In genomic region chr2:207156451-207157161, GRCh38 we compare ENCODE assay signal across 1 cellular context.
TF ChIP-seq lines count a peak whose summit lies in the region.

No MANE protein-coding gene starts in this region.

TF ChIP-seq in GM12878, 131 proteins besides CTCF, POLR2A, EP300 and RAD21 (continued from another document and continues in another):
- peak; percentile 92 for TF ChIP-seq ATF2 (IDR thresholded peaks at IDR 0.05; ENCODE audit: low read length)
- no peak for TF ChIP-seq RCOR1 (conservative IDR thresholded peaks at IDR 0.05; ENCODE audit: low read depth, low read length)
- peak; percentile 54; the same call in 1 of the 2 replicates for TF ChIP-seq CREB1 (IDR thresholded peaks at IDR 0.05; ENCODE audit: low read depth)
- TF ChIP-seq ATF7 (IDR thresholded peaks at IDR 0.05; ENCODE audit: low read depth) = no peak
- no peak for TF ChIP-seq BCLAF1 (IDR thresholded peaks at IDR 0.05)
- no peak for TF ChIP-seq MEF2B (IDR thresholded peaks at IDR 0.05; ENCODE audit: partially characterized antibody, poor library complexity, severe bottlenecking)
- TF ChIP-seq SKIL (IDR thresholded peaks at IDR 0.05; ENCODE audit: low read depth, poor library complexity, severe bottlenecking) = peak; percentile 37
- 0 out of 2 replicates have a peak, but pooled peaks have one; percentile 52 for TF ChIP-seq JUND (IDR thresholded peaks at IDR 0.05; ENCODE audit: low read depth, low read length)
- no peak for TF ChIP-seq CHD2 (IDR thresholded peaks at IDR 0.05; ENCODE audit: borderline replicate concordance, low read depth, low read length)
- no peak for TF ChIP-seq NRF1 (conservative IDR thresholded peaks at IDR 0.05; ENCODE audit: low read depth, low read length)
- peak; percentile 100 for TF ChIP-seq JUNB (IDR thresholded peaks at IDR 0.05)
- TF ChIP-seq RUNX3 (IDR thresholded peaks at IDR 0.05; ENCODE audit: low read length) = peak; percentile 97
- TF ChIP-seq TBL1XR1 (IDR thresholded peaks at IDR 0.05; ENCODE audit: low read depth, low read length) = no peak
- no peak for TF ChIP-seq NFYA (IDR thresholded peaks at IDR 0.05; ENCODE audit: borderline replicate concordance, low read depth, low read length)
- TF ChIP-seq TCF12 (IDR thresholded peaks at IDR 0.05; ENCODE audit: low read depth, low read length) = peak; percentile 58; the same call in 1 of the 2 replicates
- TF ChIP-seq EGR1 (IDR thresholded peaks at IDR 0.05; ENCODE audit: borderline replicate concordance in 1 of 2, low read depth in 2 of 2, low read length in 2 of 2) = no peak
- no peak for TF ChIP-seq NKRF (conservative IDR thresholded peaks at IDR 0.05)
- TF ChIP-seq RB1 (IDR thresholded peaks at IDR 0.05; ENCODE audit: borderline replicate concordance) = no peak
- TF ChIP-seq E2F4 (IDR thresholded peaks at IDR 0.05; ENCODE audit: low read depth, low read length) = no peak
- TF ChIP-seq HSF1 (IDR thresholded peaks at IDR 0.05; ENCODE audit: low read depth, low read length) = no peak
- TF ChIP-seq SUPT20H (IDR thresholded peaks at IDR 0.05; ENCODE audit: borderline replicate concordance, control insufficient read depth, low read depth, low read length) = no peak
- TF ChIP-seq CHD4 (IDR thresholded peaks at IDR 0.05) = no peak
- no peak for TF ChIP-seq RBBP5 (conservative IDR thresholded peaks at IDR 0.05)
- TF ChIP-seq ZBTB4 (CRISPR knock-in tag; IDR thresholded peaks at IDR 0.05) = no peak
- no peak for TF ChIP-seq NFXL1 (IDR thresholded peaks at IDR 0.05; ENCODE audit: borderline replicate concordance)
- no peak for TF ChIP-seq POLR2AphosphoS2 (IDR thresholded peaks at IDR 0.05; ENCODE audit: low read depth, low read length)
- TF ChIP-seq EZH2 (IDR thresholded peaks at IDR 0.05; ENCODE audit: borderline replicate concordance, control insufficient read depth, low read depth, low read length) = no peak
- TF ChIP-seq HDAC6 (IDR thresholded peaks at IDR 0.05; ENCODE audit: unreplicated experiment) = no peak
- no peak for TF ChIP-seq ZNF592 (IDR thresholded peaks at IDR 0.05)
- peak; percentile 87; the same call in 1 of the 2 replicates for TF ChIP-seq MTA3 (IDR thresholded peaks at IDR 0.05; ENCODE audit: borderline replicate concordance, low read length)
- no peak for TF ChIP-seq SUZ12 (IDR thresholded peaks at IDR 0.05; ENCODE audit: unreplicated experiment)
- TF ChIP-seq SP1 (IDR thresholded peaks at IDR 0.05; ENCODE audit: low read depth, low read length) = no peak
- TF ChIP-seq HDGF (IDR thresholded peaks at IDR 0.05) = no peak
- no peak for TF ChIP-seq SIX5 (IDR thresholded peaks at IDR 0.05; ENCODE audit: low read depth, low read length, severe bottlenecking)
- no peak for TF ChIP-seq ZBTB40 (IDR thresholded peaks at IDR 0.05; ENCODE audit: borderline replicate concordance)
